Comparison of ENCODE assay signal across 40 cellular contexts in genomic region chr9:77593528-77593927, GRCh38. TPM values are rescaled to one million over a fixed set of nuclear protein-coding genes. Genes with fewer than 3 reads are reported as not detected.
"Had no signal": no experiment of that assay in that cellular context is flagged by ENCODE, and none has a peak within 500 bp of the region (broad histone marks: within the 10 kb centered on the region; RNA-seq: fewer than 3 reads in every experiment).

No MANE protein-coding gene starts in this region.

- H3K27ac ChIP-seq: adrenal gland, ascending aorta, breast epithelium, colonic mucosa, epithelial cell of prostate, foreskin keratinocyte, gastrocnemius medialis, WERI-Rb-1 had no signal

- H3K4me1 ChIP-seq: ascending aorta, breast epithelium had no signal

- ATAC-seq: activated CD4-positive, alpha-beta T cell treated with anti-CD3 and anti-CD28 coated beads for 36 hours; activated CD8-positive, alpha-beta memory T cell treated with anti-CD3 and anti-CD28 coated beads, Interleukin-2, amount 10 ng/mL, durations not matched to agents 7 days and 5 days; activated CD8-positive, alpha-beta T cell treated with anti-CD3 and anti-CD28 coated beads, Interleukin-2, amount 10 ng/mL, durations not matched to agents 7 days and 5 days; activated naive CD8-positive, alpha-beta T cell treated with anti-CD3 and anti-CD28 coated beads, Interleukin-2, amount 50 U/mL, for 24 hours; foreskin keratinocyte; gastrocnemius medialis; T-cell had no signal

- H3K27me3 ChIP-seq: adrenal gland, ascending aorta, breast epithelium, cardiac muscle cell, colonic mucosa, foreskin keratinocyte, gastrocnemius medialis had no signal

- H3K9me3 ChIP-seq: adrenal gland, ascending aorta, breast epithelium, colonic mucosa, gastrocnemius medialis had no signal

- H3K36me3 ChIP-seq: adrenal gland, ascending aorta, breast epithelium, cardiac muscle cell, colonic mucosa, gastrocnemius medialis, WERI-Rb-1 had no signal

- H3K4me3 ChIP-seq: adrenal gland, ascending aorta, breast epithelium, cardiac muscle cell, colonic mucosa, gastrocnemius medialis had no signal

- H3K27me3 Mint-ChIP-seq: activated CD4-positive, alpha-beta T cell treated with anti-CD3 and anti-CD28 coated beads for 36 hours; activated CD4-positive, alpha-beta T cell treated with anti-CD3 and anti-CD28 coated beads, Interleukin-2, amount 10 ng/mL, durations not matched to agents 24 days and 14 days; activated CD8-positive, alpha-beta memory T cell treated with anti-CD3 and anti-CD28 coated beads, Interleukin-2, amount 10 ng/mL, durations not matched to agents 7 days and 5 days; activated naive CD4-positive, alpha-beta T cell treated with anti-CD3 and anti-CD28 coated beads, Interleukin-2, amount 50 U/mL, for 24 hours; activated naive CD8-positive, alpha-beta T cell treated with anti-CD3 and anti-CD28 coated beads for 36 hours; activated naive CD8-positive, alpha-beta T cell treated with anti-CD3 and anti-CD28 coated beads, Interleukin-2, amount 50 U/mL, for 24 hours had no signal

- FAIRE-seq: endometrium, endothelial cell of umbilical vein had no signal

- H3K4me3 Mint-ChIP-seq: activated CD4-positive, alpha-beta memory T cell treated with anti-CD3 and anti-CD28 coated beads for 36 hours; activated CD4-positive, alpha-beta T cell treated with anti-CD3 and anti-CD28 coated beads for 36 hours; activated CD4-positive, alpha-beta T cell treated with anti-CD3 and anti-CD28 coated beads, Interleukin-2, amount 10 ng/mL, durations not matched to agents 24 days and 14 days; activated CD8-positive, alpha-beta memory T cell treated with anti-CD3 and anti-CD28 coated beads, Interleukin-2, amount 10 ng/mL, durations not matched to agents 7 days and 5 days; activated CD8-positive, alpha-beta T cell treated with anti-CD3 and anti-CD28 coated beads, Interleukin-2, amount 10 ng/mL, durations not matched to agents 7 days and 5 days; activated naive CD4-positive, alpha-beta T cell treated with anti-CD3 and anti-CD28 coated beads for 36 hours; activated naive CD4-positive, alpha-beta T cell treated with anti-CD3 and anti-CD28 coated beads, Interleukin-2, amount 50 U/mL, for 24 hours; activated naive CD8-positive, alpha-beta T cell treated with anti-CD3 and anti-CD28 coated beads for 36 hours; activated naive CD8-positive, alpha-beta T cell treated with anti-CD3 and anti-CD28 coated beads, Interleukin-2, amount 50 U/mL, for 24 hours; activated T-helper 1 cell treated with anti-CD3 and anti-CD28 coated beads, Interleukin-12 subunit alpha, Interleukin-12 subunit beta, Interleukin-2, Interleukin-4 antibody, amounts not matched to agents 30 ng/mL and 10 ng/mL and 1 ng/mL, durations not matched to agents 14 hours and 24 hours and 36 hours; brain; T-cell; T-helper 1 cell treated with Interleukin-12 subunit alpha and Interleukin-12 subunit beta and Interleukin-4 antibody, amounts not matched to agents 30 μg/mL and 1 μg/mL, for 36 hours had no signal

- H3K27ac Mint-ChIP-seq: activated CD4-positive, alpha-beta memory T cell treated with anti-CD3 and anti-CD28 coated beads for 36 hours; activated CD4-positive, alpha-beta T cell treated with anti-CD3 and anti-CD28 coated beads for 36 hours; activated CD4-positive, alpha-beta T cell treated with anti-CD3 and anti-CD28 coated beads, Interleukin-2, amount 10 ng/mL, durations not matched to agents 24 days and 14 days; activated CD8-positive, alpha-beta memory T cell treated with anti-CD3 and anti-CD28 coated beads, Interleukin-2, amount 10 ng/mL, durations not matched to agents 7 days and 5 days; activated CD8-positive, alpha-beta T cell treated with anti-CD3 and anti-CD28 coated beads, Interleukin-2, amount 10 ng/mL, durations not matched to agents 7 days and 5 days; activated naive CD4-positive, alpha-beta T cell treated with anti-CD3 and anti-CD28 coated beads for 36 hours; activated naive CD4-positive, alpha-beta T cell treated with anti-CD3 and anti-CD28 coated beads, Interleukin-2, amount 50 U/mL, for 24 hours; activated naive CD8-positive, alpha-beta T cell treated with anti-CD3 and anti-CD28 coated beads for 36 hours; activated naive CD8-positive, alpha-beta T cell treated with anti-CD3 and anti-CD28 coated beads, Interleukin-2, amount 50 U/mL, for 24 hours; activated T-helper 1 cell treated with anti-CD3 and anti-CD28 coated beads, Interleukin-12 subunit alpha, Interleukin-12 subunit beta, Interleukin-2, Interleukin-4 antibody, amounts not matched to agents 30 ng/mL and 10 ng/mL and 1 ng/mL, durations not matched to agents 14 hours and 24 hours and 36 hours; activated T-helper 2 cell treated with anti-CD3 and anti-CD28 coated beads, Interferon-gamma antibody, Interleukin-2, Interleukin-4, amounts not matched to agents 10 μg/mL and 5 μg/mL and 100 μg/mL, durations not matched to agents 14 hours and 24 hours and 36 hours; T-cell; T-helper 1 cell treated with Interleukin-12 subunit alpha and Interleukin-12 subunit beta and Interleukin-4 antibody, amounts not matched to agents 30 μg/mL and 1 μg/mL, for 36 hours had no signal

- H3K9me3 Mint-ChIP-seq: activated CD4-positive, alpha-beta memory T cell treated with anti-CD3 and anti-CD28 coated beads for 36 hours; activated CD4-positive, alpha-beta T cell treated with anti-CD3 and anti-CD28 coated beads, Interleukin-2, amount 10 ng/mL, durations not matched to agents 24 days and 14 days; activated naive CD4-positive, alpha-beta T cell treated with anti-CD3 and anti-CD28 coated beads for 36 hours; activated naive CD4-positive, alpha-beta T cell treated with anti-CD3 and anti-CD28 coated beads, Interleukin-2, amount 50 U/mL, for 24 hours; activated naive CD8-positive, alpha-beta T cell treated with anti-CD3 and anti-CD28 coated beads for 36 hours; activated naive CD8-positive, alpha-beta T cell treated with anti-CD3 and anti-CD28 coated beads, Interleukin-2, amount 50 U/mL, for 24 hours; activated T-helper 1 cell treated with anti-CD3 and anti-CD28 coated beads, Interleukin-12 subunit alpha, Interleukin-12 subunit beta, Interleukin-2, Interleukin-4 antibody, amounts not matched to agents 30 ng/mL and 10 ng/mL and 1 ng/mL, durations not matched to agents 14 hours and 24 hours and 36 hours; activated T-helper 2 cell treated with anti-CD3 and anti-CD28 coated beads, Interferon-gamma antibody, Interleukin-2, Interleukin-4, amounts not matched to agents 10 μg/mL and 5 μg/mL and 100 μg/mL, durations not matched to agents 14 hours and 24 hours and 36 hours; brain; T-cell; T-helper 1 cell treated with Interleukin-12 subunit alpha and Interleukin-12 subunit beta and Interleukin-4 antibody, amounts not matched to agents 30 μg/mL and 1 μg/mL, for 36 hours had no signal

- DNase-seq: activated CD4-positive, alpha-beta memory T cell treated with anti-CD3 and anti-CD28 coated beads for 36 hours; activated CD4-positive, alpha-beta T cell treated with anti-CD3 and anti-CD28 coated beads for 36 hours; activated CD4-positive, alpha-beta T cell treated with anti-CD3 and anti-CD28 coated beads, Interleukin-2, amount 10 ng/mL, durations not matched to agents 24 days and 14 days; activated CD4-positive, CD25-positive, alpha-beta regulatory T cell; activated CD4-positive, CD25-positive, alpha-beta regulatory T cell treated with anti-CD3 and anti-CD28 coated beads, Interleukin-2, amount 50 U/mL, for 72 hours; activated CD8-positive, alpha-beta memory T cell treated with anti-CD3 and anti-CD28 coated beads, Interleukin-2, amount 10 ng/mL, durations not matched to agents 7 days and 5 days; activated CD8-positive, alpha-beta memory T cell treated with anti-CD3 and anti-CD28 coated beads, Interleukin-2, amount 50 U/mL, for 4 hours; activated CD8-positive, alpha-beta T cell treated with anti-CD3 and anti-CD28 coated beads, Interleukin-2, amount 10 ng/mL, durations not matched to agents 7 days and 5 days; activated effector memory CD4-positive, alpha-beta T cell treated with anti-CD3 and anti-CD28 coated beads, Interleukin-2, amount 50 U/mL, for 16 hours; activated naive CD4-positive, alpha-beta T cell treated with anti-CD3 and anti-CD28 coated beads for 36 hours; activated naive CD8-positive, alpha-beta T cell treated with anti-CD3 and anti-CD28 coated beads for 36 hours; activated naive CD8-positive, alpha-beta T cell treated with anti-CD3 and anti-CD28 coated beads, Interleukin-2, amount 50 U/mL, for 24 hours; activated T-cell treated with anti-CD3 and anti-CD28 coated beads, Interleukin-2, amount 50 U/mL, for 1 hour; activated T-cell treated with anti-CD3 and anti-CD28 coated beads, Interleukin-2, amount 50 U/mL, for 48 hours; adrenal gland; amygdala; central memory CD4-positive, alpha-beta T cell; cerebellar nuclear complex; colonic mucosa; effector CD8-positive, alpha-beta T cell; foreskin keratinocyte; gastrocnemius medialis; glutamatergic neuron; SW 1271; T-cell; T-helper 9 cell; WERI-Rb-1 had no signal

- H3K36me3 Mint-ChIP-seq: activated CD4-positive, alpha-beta memory T cell treated with anti-CD3 and anti-CD28 coated beads for 36 hours; activated CD8-positive, alpha-beta memory T cell treated with anti-CD3 and anti-CD28 coated beads, Interleukin-2, amount 10 ng/mL, durations not matched to agents 7 days and 5 days; activated naive CD4-positive, alpha-beta T cell treated with anti-CD3 and anti-CD28 coated beads, Interleukin-2, amount 50 U/mL, for 24 hours; activated naive CD8-positive, alpha-beta T cell treated with anti-CD3 and anti-CD28 coated beads for 36 hours; brain; T-cell had no signal

RNA-seq across cellular contexts. Expression of gene GNA14, which starts 54.6 kb away (rescaled TPM):
- total RNA-seq: activated CD4-positive, alpha-beta memory T cell treated with anti-CD3 and anti-CD28 coated beads for 36 hours; activated CD4-positive, alpha-beta T cell treated with anti-CD3 and anti-CD28 coated beads, Interleukin-2, amount 10 ng/mL, durations not matched to agents 24 days and 14 days; activated CD8-positive, alpha-beta memory T cell treated with anti-CD3 and anti-CD28 coated beads for 36 hours; activated CD8-positive, alpha-beta memory T cell treated with anti-CD3 and anti-CD28 coated beads, Interleukin-2, amount 10 ng/mL, durations not matched to agents 7 days and 5 days; activated CD8-positive, alpha-beta T cell treated with anti-CD3 and anti-CD28 coated beads, Interleukin-2, amount 10 ng/mL, durations not matched to agents 7 days and 5 days; activated naive CD4-positive, alpha-beta T cell treated with anti-CD3 and anti-CD28 coated beads for 36 hours; activated naive CD8-positive, alpha-beta T cell treated with anti-CD3 and anti-CD28 coated beads for 36 hours; activated T-helper 1 cell treated with anti-CD3 and anti-CD28 coated beads, Interleukin-12 subunit alpha, Interleukin-12 subunit beta, Interleukin-2, Interleukin-4 antibody, amounts not matched to agents 30 ng/mL and 10 ng/mL and 1 ng/mL, durations not matched to agents 14 hours and 24 hours and 36 hours; foreskin keratinocyte; T-cell; T-helper 2 cell treated with Interferon-gamma antibody and Interleukin-4, amounts not matched to agents 100 ng/mL and 5 ng/mL, for 36 hours had no signal
- polyA plus RNA-seq: foreskin keratinocyte had no signal
